12 cellular contexts compared by ENCODE assay signal in genomic region chr6:159037746-159038290, GRCh38. TPM values are rescaled to one million over a fixed set of nuclear protein-coding genes. Genes with fewer than 3 reads are reported as not detected.
DNase-seq lines count a peak whose midpoint lies in the region; ATAC-seq and TF ChIP-seq lines count a peak whose summit lies in the region.
"Had no signal": no experiment of that assay in that cellular context is flagged by ENCODE, and none has a peak within 500 bp of the region (broad histone marks: within the 10 kb centered on the region; RNA-seq: fewer than 3 reads in every experiment).

No MANE protein-coding gene starts in this region.

- peaks cover 81% of the 10 kb centered on the region for H3K36me3 Mint-ChIP-seq in activated CD4-positive, alpha-beta T cell treated with anti-CD3 and anti-CD28 coated beads for 36 hours (ENCODE audit: low read depth)
- H3K36me3 Mint-ChIP-seq in nephron progenitor cell (ENCODE audit: low read depth) (no peaks in the 10 kb centered on the region), Calu3 (ENCODE audit: insufficient read depth, unreplicated experiment) (peaks cover 4% of the 10 kb centered on the region)

- CTCF ChIA-PET in activated CD4-positive, alpha-beta T cell treated with anti-CD3 and anti-CD28 coated beads for 36 hours (lab: Charles Lee), result interaction anchor here (1.0 to 11.9 kb wide), 6 partner anchors 13 to 66 kb away, joined by 3 to 330 read pairs (median 4); no protein-coding TSS in a partner anchor
- CTCF ChIA-PET in Calu3 (lab: Charles Lee), result no interaction called here

- no peak overlapping the region for H3K27ac ChIP-seq in psoas muscle

- H3K27me3 ChIP-seq in H7 (ENCODE audit: control insufficient read depth, insufficient read depth, low read length) (no peaks in the 10 kb centered on the region), psoas muscle (ENCODE audit: insufficient read depth in 3 of 3, low read length in 2 of 3) (peaks cover 0 to 2% (median 0%) of the 10 kb centered on the region in 3 donors)
- H3K27me3 ChIP-seq: tibial nerve had no signal

- intact Hi-C loops in activated CD4-positive, alpha-beta T cell treated with anti-CD3 and anti-CD28 coated beads for 36 hours (cut with DNase I, micrococcal nuclease), result no loop called here
- intact Hi-C loops in psoas muscle (cut with DNase I) (no loop called here), Calu3 (cut with micrococcal nuclease; ENCODE audit: unreplicated experiment) (no loop called here)

- no peak for ATAC-seq in activated CD4-positive, alpha-beta T cell treated with anti-CD3 and anti-CD28 coated beads for 36 hours
- no peak for ATAC-seq in psoas muscle
- ATAC-seq: HCT116 had no signal

- no peaks in the 10 kb centered on the region for H3K27me3 Mint-ChIP-seq in activated CD4-positive, alpha-beta T cell treated with anti-CD3 and anti-CD28 coated beads for 36 hours
- peaks cover 6% of the 10 kb centered on the region for H3K27me3 Mint-ChIP-seq in nephron progenitor cell (ENCODE audit: low read depth, poor library complexity)
- H3K27me3 Mint-ChIP-seq in Calu3 (ENCODE audit: unreplicated experiment), result no peaks in the 10 kb centered on the region

- BruUV-seq in Calu3 (replicated peaks; lab: Mats Ljungman, UMichigan), result no TSS peak

- H3K9me3 ChIP-seq in psoas muscle, result no peaks in the 10 kb centered on the region
- H3K9me3 ChIP-seq: tibial nerve had no signal

- TF ChIP-seq CTCF in nephron progenitor cell (IDR thresholded peaks at IDR 0.05) (no peak), psoas muscle (IDR thresholded peaks at IDR 0.05) (no peak), Calu3 (IDR thresholded peaks at IDR 0.05; ENCODE audit: unreplicated experiment) (no peak)

- no peaks in the 10 kb centered on the region for H3K9me3 Mint-ChIP-seq in activated CD4-positive, alpha-beta T cell treated with anti-CD3 and anti-CD28 coated beads for 36 hours (ENCODE audit: low read depth)
- H3K9me3 Mint-ChIP-seq in nephron progenitor cell, result no peaks in the 10 kb centered on the region
- H3K9me3 Mint-ChIP-seq in Calu3 (ENCODE audit: low read depth, unreplicated experiment), result no peaks in the 10 kb centered on the region

- H3K36me3 ChIP-seq in H7 (replicated peaks; ENCODE audit: control insufficient read depth, insufficient read depth, low read length) (no peaks in the 10 kb centered on the region), psoas muscle (ENCODE audit: insufficient read depth in 1 of 2, low read depth in 1 of 2) (no peaks in the 10 kb centered on the region)

- H3K4me3 ChIP-seq in H7 (ENCODE audit: insufficient read depth, low read depth, low read length), result no peak overlapping the region
- no peak overlapping the region for H3K4me3 ChIP-seq in psoas muscle
- H3K4me3 ChIP-seq: tibial nerve had no signal

- peak overlapping the region; percentile 47 for H3K27ac Mint-ChIP-seq in activated CD4-positive, alpha-beta T cell treated with anti-CD3 and anti-CD28 coated beads for 36 hours
- H3K27ac Mint-ChIP-seq in nephron progenitor cell, result no peak overlapping the region
- no peak overlapping the region for H3K27ac Mint-ChIP-seq in Calu3 (ENCODE audit: unreplicated experiment)

- 49 to 56% (median 51%) methylated on average over 5 of the region's 5 CpGs for WGBS in psoas muscle, 3 donors

- H3K4me1 ChIP-seq in psoas muscle, result no peaks in the 10 kb centered on the region

- POLR2A ChIA-PET in activated CD4-positive, alpha-beta T cell treated with anti-CD3 and anti-CD28 coated beads for 36 hours (lab: Charles Lee), result no interaction called here

- DNase-seq in activated CD4-positive, alpha-beta T cell treated with anti-CD3 and anti-CD28 coated beads for 36 hours, result no peak
- no peak for DNase-seq in activated CD4-positive, alpha-beta T cell treated with anti-CD3 and anti-CD28 coated beads, Interleukin-2, amount 50 U/mL, for 1 hour
- DNase-seq in H7, result peak; percentile 37
- DNase-seq in amniotic epithelial cell (ENCODE audit: low read depth), result peak; percentile 13
- peak; percentile 15 for DNase-seq in nephron progenitor cell
- no peak for DNase-seq in psoas muscle
- no peak for DNase-seq in Calu3
- no peak for DNase-seq in retina
- DNase-seq: left cardiac atrium had no signal

- H3K4me1 Mint-ChIP-seq in activated CD4-positive, alpha-beta T cell treated with anti-CD3 and anti-CD28 coated beads for 36 hours, result peaks cover 79% of the 10 kb centered on the region
- H3K4me1 Mint-ChIP-seq in nephron progenitor cell, result peaks cover 18% of the 10 kb centered on the region
- peaks cover 18% of the 10 kb centered on the region for H3K4me1 Mint-ChIP-seq in Calu3 (ENCODE audit: low read depth, unreplicated experiment)

- peak overlapping the region; percentile 37 for H3K4me3 Mint-ChIP-seq in activated CD4-positive, alpha-beta T cell treated with anti-CD3 and anti-CD28 coated beads for 36 hours
- no peak overlapping the region for H3K4me3 Mint-ChIP-seq in nephron progenitor cell
- H3K4me3 Mint-ChIP-seq in Calu3 (ENCODE audit: low read depth, unreplicated experiment), result no peak overlapping the region

RNA-seq across cellular contexts. Expression of gene TAGAP, which starts 7.0 kb away (rescaled TPM):
- total RNA-seq in activated CD4-positive, alpha-beta T cell treated with anti-CD3 and anti-CD28 coated beads for 36 hours, result 10 to 100 TPM; 44.8 to 51.0 TPM
- total RNA-seq in H7 (2014; rRNA removed; shearing (Covaris generic)), result not detected in 2 replicates
- total RNA-seq in psoas muscle (1 to 10 TPM in 1 of 4 donors, under 1 TPM in 3; 0.42 to 1.2 (median 0.65) TPM), Calu3 (2022) (0.17 and 0.64 TPM in 2 replicates)
- polyA plus RNA-seq in psoas muscle, result under 1 TPM; 0.06 to 0.13 (median 0.10) TPM
- total RNA-seq: glomerular endothelial cell had no signal

RNA-seq across cellular contexts. Expression of gene RSPH3, which starts 37.8 kb away (rescaled TPM):
- 1 to 10 TPM; 6.5 to 9.3 TPM for total RNA-seq in activated CD4-positive, alpha-beta T cell treated with anti-CD3 and anti-CD28 coated beads for 36 hours
- 2.5 and 2.6 TPM in 2 replicates for total RNA-seq in H7 (2014; rRNA removed; shearing (Covaris generic))
- total RNA-seq in psoas muscle, result 1 to 10 TPM; 2.7 to 5.2 (median 4.0) TPM
- 1 to 10 TPM; 1.4 to 2.9 (median 2.7) TPM for polyA plus RNA-seq in psoas muscle
- total RNA-seq in Calu3 (2022), result 12.5 and 14.6 TPM in 2 replicates

Comparison
In these comparisons a context has a peak if more than half of its experiments do, and no peak if none do; other contexts are left out.
1. DNase-seq: peak in H7 (single experiment), amniotic epithelial cell (single experiment) and nephron progenitor cell (single experiment); none in activated CD4-positive, alpha-beta T cell treated with anti-CD3 and anti-CD28 coated beads for 36 hours (single experiment), activated CD4-positive, alpha-beta T cell treated with anti-CD3 and anti-CD28 coated beads, Interleukin-2, amount 50 U/mL, for 1 hour (single experiment), psoas muscle (0 of 2), Calu3 (single experiment) and retina (single experiment).
2. RNA of gene TAGAP, which starts 7.0 kb away (total RNA-seq): 44.8 to 51.0 TPM in activated CD4-positive, alpha-beta T cell treated with anti-CD3 and anti-CD28 coated beads for 36 hours; 0.42 to 1.2 TPM in psoas muscle, 0.17 to 0.64 TPM in Calu3 and not detected in H7; every median in the first group is over 10 times any median in the second.